ENCODE assay signal across 8 cellular contexts in the genomic region with DNA sequence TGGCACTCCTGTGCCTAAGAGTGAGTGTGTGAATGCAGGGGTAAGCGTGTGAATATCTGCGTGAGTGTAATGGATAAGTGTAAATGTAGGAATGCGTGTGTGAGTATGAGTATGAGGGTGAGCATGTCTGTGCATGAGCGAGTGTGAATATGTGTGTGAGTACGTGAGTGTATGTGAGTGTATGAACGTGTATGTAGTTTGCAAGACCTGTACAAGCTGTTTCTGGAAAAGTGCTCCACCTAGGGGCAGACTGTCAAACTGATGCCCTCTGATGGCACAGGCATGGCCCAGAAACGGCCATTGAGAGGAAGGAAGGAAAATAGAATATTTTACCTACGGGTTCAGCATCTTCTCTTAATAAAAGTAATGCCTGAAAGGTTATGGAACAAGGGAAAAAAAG. TPM values are rescaled to one million over a fixed set of nuclear protein-coding genes. Genes with fewer than 3 reads are reported as not detected.
DNase-seq lines count a peak whose midpoint lies in the region; FAIRE-seq and TF ChIP-seq lines count a peak whose summit lies in the region.

No MANE protein-coding gene starts in this region.

- no peaks in the 10 kb centered on the region for H3K27me3 Mint-ChIP-seq in brain

- CTCF ChIA-PET in HEK293T (lab: Yijun Ruan, JAX): interaction anchor here (0.7 to 1.8 kb wide), 18 partner anchors 11 to 359 kb away, joined by 3 to 6 read pairs (median 3); no protein-coding TSS in a partner anchor

- peaks cover 4% of the 10 kb centered on the region for H3K36me3 Mint-ChIP-seq in brain

- H3K4me3 Mint-ChIP-seq in brain: no peak overlapping the region

- peaks cover under 1 to 8% (median 3%) of the 10 kb centered on the region in 5 experiments for H3K9me3 Mint-ChIP-seq in brain

- peak; percentile 11 for FAIRE-seq in TTC549 (lab: Jason Lieb, UNC)
- peak; percentile 64 for FAIRE-seq in islet of Langerhans (lab: Jason Lieb, UNC)

- H3K4me3 ChIP-seq in NB4 (ENCODE audit: low read depth, low read length): no peak overlapping the region

- no peak for TF ChIP-seq POLR2A in NB4 (IDR thresholded peaks at IDR 0.05; ENCODE audit: extremely low read depth, insufficient read length)

- peaks cover 43% of the 10 kb centered on the region for H3K4me1 Mint-ChIP-seq in brain

- peak overlapping the region in 1 of 5 experiments; percentile 31 for H3K27ac Mint-ChIP-seq in brain

- DNase-seq in NCI-H1105 treated with DMSO at 0.1 percent for 48 hours (lab: John Stamatoyannopoulos, UW): peak; percentile 32
- no peak for DNase-seq in NCI-H1105 (lab: John Stamatoyannopoulos, UW)
- DNase-seq in HEK293T (ENCODE audit: extremely low spot score): peak; percentile 69
- peak; percentile 60 for DNase-seq in NB4 (ENCODE audit: low read depth)
- peak; percentile 46 to 64 (median 52) for DNase-seq in stimulated activated CD4-positive, alpha-beta T cell treated with anti-CD3 and anti-CD28 coated beads, Interleukin-1b, Interleukin-23, amount 100 ng/mL, for 24 hours (ENCODE audit: low read depth in 4 of 4, low spot score in 1 of 4)

- POLR2A ChIA-PET in HEK293T (lab: Yijun Ruan, JAX): no interaction called here

- TF ChIP-seq CTCF in NB4 (IDR thresholded peaks at IDR 0.05; ENCODE audit: low read depth, low read length) (peak; percentile 85), brain (conservative IDR thresholded peaks at IDR 0.05) (peak; percentile 66 to 77)

TF ChIP-seq in HEK293T, 16 proteins besides CTCF, POLR2A, EP300 and RAD21:
- TF ChIP-seq, protein P1, sequence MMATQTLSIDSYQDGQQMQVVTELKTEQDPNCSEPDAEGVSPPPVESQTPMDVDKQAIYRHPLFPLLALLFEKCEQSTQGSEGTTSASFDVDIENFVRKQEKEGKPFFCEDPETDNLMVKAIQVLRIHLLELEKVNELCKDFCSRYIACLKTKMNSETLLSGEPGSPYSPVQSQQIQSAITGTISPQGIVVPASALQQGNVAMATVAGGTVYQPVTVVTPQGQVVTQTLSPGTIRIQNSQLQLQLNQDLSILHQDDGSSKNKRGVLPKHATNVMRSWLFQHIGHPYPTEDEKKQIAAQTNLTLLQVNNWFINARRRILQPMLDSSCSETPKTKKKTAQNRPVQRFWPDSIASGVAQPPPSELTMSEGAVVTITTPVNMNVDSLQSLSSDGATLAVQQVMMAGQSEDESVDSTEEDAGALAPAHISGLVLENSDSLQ (IDR thresholded peaks at IDR 0.05): peak; percentile 68
- TF ChIP-seq FOXM1 (IDR thresholded peaks at IDR 0.05; ENCODE audit: borderline replicate concordance): no peak

RNA-seq across cellular contexts. Expression of gene FRMD4B, which starts 24.4 kb away (rescaled TPM):
- polyA plus RNA-seq in brain (ENCODE audit: insufficient read depth, low read depth, low replicate concordance): 9.1 TPM
